In the genomic region with DNA sequence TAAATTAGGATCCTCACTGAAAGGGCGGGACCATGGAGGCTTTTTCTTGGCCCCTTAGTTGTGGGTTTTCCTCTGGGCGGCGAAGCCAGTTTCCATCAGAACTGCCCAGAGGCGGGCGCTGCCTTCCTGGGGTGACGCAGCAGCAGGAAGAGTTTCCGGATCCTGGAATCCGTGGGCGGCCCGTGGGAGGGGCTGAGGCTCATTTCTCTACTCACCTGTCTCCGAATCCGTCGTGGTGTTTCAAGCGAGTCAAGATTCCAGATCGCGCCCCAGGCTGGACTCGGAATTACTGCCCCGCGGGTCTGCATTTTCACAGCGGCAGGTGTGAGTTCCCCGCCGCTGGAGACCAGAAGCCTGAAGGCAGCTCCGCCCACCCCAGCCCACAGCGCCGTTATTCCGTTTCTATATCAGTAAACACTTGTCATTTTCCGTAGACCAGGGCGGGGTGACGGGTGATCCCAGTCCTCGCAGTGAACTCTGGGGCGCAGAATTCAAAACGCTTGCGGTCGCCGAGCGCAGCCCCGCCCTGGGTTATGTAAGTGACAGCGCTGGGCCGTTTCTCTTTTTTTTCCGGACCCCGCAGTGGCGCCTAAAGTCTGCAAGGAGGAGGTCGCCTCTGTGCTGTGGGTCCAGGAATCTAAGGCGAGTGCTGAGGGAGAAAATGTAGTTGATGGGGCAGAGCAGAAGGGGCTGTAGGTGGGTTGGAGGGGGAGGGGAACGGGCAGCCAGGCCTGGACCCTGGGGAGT, we compare ENCODE assay signal across 8 cellular contexts. TPM values are rescaled to one million over a fixed set of nuclear protein-coding genes. Genes with fewer than 3 reads are reported as not detected.
DNase-seq lines count a peak whose midpoint lies in the region; ATAC-seq and TF ChIP-seq lines count a peak whose summit lies in the region.

No MANE protein-coding gene starts in this region.

- H3K79me1 ChIP-seq in mesenchymal stem cell (replicated peaks; ENCODE audit: low read length, poor library complexity, severe bottlenecking): peaks cover 10% of the 10 kb centered on the region

- peak; percentile 96 for DNase-seq in CD1c-positive myeloid dendritic cell (ENCODE audit: extremely low spot score)
- peak; percentile 86 to 98 for DNase-seq in HL-60 (ENCODE audit: low read depth in 1 of 2, low spot score in 1 of 2)
- peak; percentile 76 for DNase-seq in NK-92 (lab: John Stamatoyannopoulos, UW; ENCODE audit: unreplicated experiment)
- DNase-seq in activated CD8-positive, alpha-beta memory T cell treated with anti-CD3 and anti-CD28 coated beads for 1 hour (ENCODE audit: extremely low read depth in 1 of 2, low read depth in 1 of 2): peak; percentile 88 to 94
- DNase-seq in effector CD8-positive, alpha-beta T cell (lab: John Stamatoyannopoulos, UW): peak; percentile 89
- peak; percentile 84 for DNase-seq in mesenchymal stem cell
- peak; percentile 82 for DNase-seq in stimulated activated CD8-positive, alpha-beta memory T cell treated with anti-CD3 and anti-CD28 coated beads, Interleukin-12 subunit alpha, Interleukin-12 subunit beta, amount 100 ng/mL, for 24 hours (ENCODE audit: extremely low read depth)

- H3K4me1 ChIP-seq in mesenchymal stem cell (ENCODE audit: control insufficient read depth, insufficient read depth, low read depth, low read length): peaks cover 10% of the 10 kb centered on the region

- H4K91ac ChIP-seq in mesenchymal stem cell (ENCODE audit: low read length): peak overlapping the region; percentile 79

- peak overlapping the region in 1 of 2 experiments; percentile 83 for H3K14ac ChIP-seq in mesenchymal stem cell (ENCODE audit: low read length in 2 of 2)

- H3K18ac ChIP-seq in mesenchymal stem cell (ENCODE audit: low read depth in 1 of 2, low read length in 2 of 2): peak overlapping the region; percentile 68 to 83

- peak overlapping the region; percentile 74 for H3K4me3 ChIP-seq in HL-60 (replicated peaks; ENCODE audit: insufficient read depth, low read length)
- peak overlapping the region; percentile 75 to 88 for H3K4me3 ChIP-seq in mesenchymal stem cell (ENCODE audit: insufficient read depth in 1 of 2, low read depth in 1 of 2, low read length in 2 of 2)

- H4K8ac ChIP-seq in mesenchymal stem cell (ENCODE audit: low read length): peak overlapping the region; percentile 89

- H3K4ac ChIP-seq in mesenchymal stem cell (ENCODE audit: low read depth in 1 of 2, low read length in 2 of 2): peak overlapping the region in 1 of 2 experiments; percentile 56

- H3K27ac ChIP-seq in HL-60 (replicated peaks) (peak overlapping the region; percentile 96), mesenchymal stem cell (ENCODE audit: low read length, poor library complexity, severe bottlenecking) (peak overlapping the region; percentile 57)

- H3K23ac ChIP-seq in mesenchymal stem cell (ENCODE audit: low read length in 2 of 2): no peak overlapping the region

- no peak overlapping the region for H2AK5ac ChIP-seq in mesenchymal stem cell (ENCODE audit: low read length, severe bottlenecking)

- H2BK15ac ChIP-seq in mesenchymal stem cell (ENCODE audit: low read depth, poor library complexity, severe bottlenecking): no peak overlapping the region

- H2AFZ ChIP-seq in mesenchymal stem cell (ENCODE audit: low read depth, low read length): peak overlapping the region; percentile 88

- no peak for TF ChIP-seq CTCF in HL-60 (IDR thresholded peaks at IDR 0.05; ENCODE audit: insufficient read depth, low read length)

- ATAC-seq in GM19455 (IDR thresholded peaks at IDR 0.05; ENCODE audit: unreplicated experiment): peak; percentile 71

- H3K27me3 ChIP-seq in HL-60 (ENCODE audit: insufficient read depth, poor library complexity, severe bottlenecking) (no peaks in the 10 kb centered on the region), mesenchymal stem cell (ENCODE audit: control insufficient read depth in 1 of 2, insufficient read depth in 1 of 2, low read length in 2 of 2) (no peaks in the 10 kb centered on the region)

- peaks cover 3 to 6% of the 10 kb centered on the region in 2 experiments for H3K36me3 ChIP-seq in mesenchymal stem cell (ENCODE audit: control insufficient read depth in 1 of 2, insufficient read depth in 2 of 2, low read depth in 1 of 2, low read length in 2 of 2)

- peak overlapping the region in 1 of 2 experiments; percentile 61 for H2BK12ac ChIP-seq in mesenchymal stem cell (ENCODE audit: low read length in 2 of 2)

- WGBS in mesenchymal stem cell: under 1% methylated on average over 45 of the region's 45 CpGs

- peak overlapping the region; percentile 59 for H2BK120ac ChIP-seq in mesenchymal stem cell (ENCODE audit: low read depth, low read length)

- H3K9ac ChIP-seq in mesenchymal stem cell (ENCODE audit: low read length): peak overlapping the region; percentile 96

- H3K4me2 ChIP-seq in mesenchymal stem cell (ENCODE audit: low read length, poor library complexity, severe bottlenecking): peak overlapping the region; percentile 51

- no peak overlapping the region for H2BK5ac ChIP-seq in mesenchymal stem cell (ENCODE audit: low read depth, low read length, poor library complexity, severe bottlenecking)

- peaks cover 3% of the 10 kb centered on the region for H3K9me3 ChIP-seq in mesenchymal stem cell (ENCODE audit: control insufficient read depth, low read length)

RNA-seq across cellular contexts. Expression of a gene that starts 27.2 kb away (rescaled TPM):
- not detected for polyA plus RNA-seq in mesenchymal stem cell (2013, experiment 1 of 2)
- polyA plus RNA-seq in mesenchymal stem cell (2013, experiment 2 of 2): not detected

RNA-seq across cellular contexts. Expression of a gene that starts 39.3 kb away (rescaled TPM):
- 3.1 TPM for polyA plus RNA-seq in mesenchymal stem cell (2013, experiment 1 of 2)
- polyA plus RNA-seq in mesenchymal stem cell (2013, experiment 2 of 2): 3.3 TPM

RNA-seq across cellular contexts. Expression of a gene that starts 40.1 kb away (rescaled TPM):
- 4.9 TPM for polyA plus RNA-seq in mesenchymal stem cell (2013, experiment 1 of 2)
- polyA plus RNA-seq in mesenchymal stem cell (2013, experiment 2 of 2): 4.5 TPM

RNA-seq across cellular contexts. Expression of a gene that starts 58.9 kb away (rescaled TPM):
- polyA plus RNA-seq in mesenchymal stem cell (2013, experiment 1 of 2): not detected
- not detected for polyA plus RNA-seq in mesenchymal stem cell (2013, experiment 2 of 2)

Comparison
In these comparisons a context has a peak if more than half of its experiments do, and no peak if none do; other contexts are left out.
1. Peak in every context shown above with its lines: DNase-seq, ATAC-seq, H3K4me3 ChIP-seq and H3K27ac ChIP-seq.